Comparison of ENCODE assay signal across 1 cellular context in the genomic region with DNA sequence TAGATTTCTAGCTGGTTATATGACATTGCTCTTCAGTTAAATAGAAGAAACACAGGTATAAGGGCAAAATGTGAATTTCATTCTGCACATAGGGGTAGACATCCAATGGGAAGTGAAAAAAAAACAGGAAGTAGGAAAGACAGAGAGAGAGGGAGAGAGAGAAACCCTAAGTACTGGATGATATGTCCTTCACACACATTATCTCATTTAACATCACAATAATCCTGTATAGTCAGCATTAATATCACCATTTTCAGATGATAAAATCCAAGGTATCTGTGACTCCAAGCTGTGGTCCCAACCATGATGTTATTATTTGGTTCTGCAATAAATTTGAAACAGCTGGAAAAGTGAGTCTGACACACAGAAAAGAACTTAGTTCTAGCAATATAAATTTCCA.
TF ChIP-seq lines count a peak whose summit lies in the region.

No MANE protein-coding gene starts in this region.

TF ChIP-seq in HEK293, 187 proteins besides CTCF, POLR2A, EP300 and RAD21 (continued from another document):
- TF ChIP-seq, protein P1, sequence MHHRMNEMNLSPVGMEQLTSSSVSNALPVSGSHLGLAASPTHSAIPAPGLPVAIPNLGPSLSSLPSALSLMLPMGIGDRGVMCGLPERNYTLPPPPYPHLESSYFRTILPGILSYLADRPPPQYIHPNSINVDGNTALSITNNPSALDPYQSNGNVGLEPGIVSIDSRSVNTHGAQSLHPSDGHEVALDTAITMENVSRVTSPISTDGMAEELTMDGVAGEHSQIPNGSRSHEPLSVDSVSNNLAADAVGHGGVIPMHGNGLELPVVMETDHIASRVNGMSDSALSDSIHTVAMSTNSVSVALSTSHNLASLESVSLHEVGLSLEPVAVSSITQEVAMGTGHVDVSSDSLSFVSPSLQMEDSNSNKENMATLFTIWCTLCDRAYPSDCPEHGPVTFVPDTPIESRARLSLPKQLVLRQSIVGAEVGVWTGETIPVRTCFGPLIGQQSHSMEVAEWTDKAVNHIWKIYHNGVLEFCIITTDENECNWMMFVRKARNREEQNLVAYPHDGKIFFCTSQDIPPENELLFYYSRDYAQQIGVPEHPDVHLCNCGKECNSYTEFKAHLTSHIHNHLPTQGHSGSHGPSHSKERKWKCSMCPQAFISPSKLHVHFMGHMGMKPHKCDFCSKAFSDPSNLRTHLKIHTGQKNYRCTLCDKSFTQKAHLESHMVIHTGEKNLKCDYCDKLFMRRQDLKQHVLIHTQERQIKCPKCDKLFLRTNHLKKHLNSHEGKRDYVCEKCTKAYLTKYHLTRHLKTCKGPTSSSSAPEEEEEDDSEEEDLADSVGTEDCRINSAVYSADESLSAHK (tag by site-specific recombination; IDR thresholded peaks at IDR 0.05) = no peak
TF ChIP-seq in HEK293: peak in this region for 1.
